In genomic region chr2:111944536-111945210, GRCh38 we compare ENCODE assay signal across 1 cellular context.
TF ChIP-seq lines count a peak whose summit lies in the region.

No MANE protein-coding gene starts in this region.

TF ChIP-seq in HepG2, 621 proteins besides CTCF, POLR2A, EP300 and RAD21 (continued from another document):
- TF ChIP-seq HOMEZ (CRISPR knock-in tag; IDR thresholded peaks at IDR 0.05; ENCODE audit: low read depth) (peak; percentile 75; the same call in 1 of the 2 replicates), GTF3A (CRISPR knock-in tag; conservative IDR thresholded peaks at IDR 0.05) (no peak), SALL1 (CRISPR knock-in tag; IDR thresholded peaks at IDR 0.05) (peak; percentile 63; the same call in 1 of the 2 replicates), DPF2 (CRISPR knock-in tag; IDR thresholded peaks at IDR 0.05; ENCODE audit: borderline replicate concordance, low read depth) (peak; percentile 22; the same call in 1 of the 2 replicates), NBN (conservative IDR thresholded peaks at IDR 0.05) (no peak), ZBTB14 (CRISPR knock-in tag; IDR thresholded peaks at IDR 0.05) (no peak), FOXO4 (CRISPR knock-in tag; conservative IDR thresholded peaks at IDR 0.05) (no peak), ZSCAN5A (CRISPR knock-in tag; IDR thresholded peaks at IDR 0.05; ENCODE audit: borderline replicate concordance) (no peak), ZNF615 (CRISPR knock-in tag; IDR thresholded peaks at IDR 0.05; ENCODE audit: borderline replicate concordance) (no peak), FOXA1 (IDR thresholded peaks at IDR 0.05) (no peak), FOXA1 (CRISPR knock-in tag; IDR thresholded peaks at IDR 0.05) (peak; percentile 77), ZBTB7B (CRISPR knock-in tag; IDR thresholded peaks at IDR 0.05) (0 out of 2 replicates have a peak, but pooled peaks have one; percentile 51), TCF12 (IDR thresholded peaks at IDR 0.05) (no peak), TCF12 (CRISPR knock-in tag; IDR thresholded peaks at IDR 0.05) (no peak), ZNF512 (CRISPR knock-in tag; IDR thresholded peaks at IDR 0.05) (no peak), FOXP1 (IDR thresholded peaks at IDR 0.05) (no peak), FOXP1 (CRISPR knock-in tag; IDR thresholded peaks at IDR 0.05) (peak; percentile 78), GLI4 (CRISPR knock-in tag; IDR thresholded peaks at IDR 0.05; ENCODE audit: borderline replicate concordance) (no peak), ZNF232 (CRISPR knock-in tag; IDR thresholded peaks at IDR 0.05; ENCODE audit: borderline replicate concordance) (no peak), BRF2 (CRISPR knock-in tag; IDR thresholded peaks at IDR 0.05) (no peak), ZNF567 (CRISPR knock-in tag; IDR thresholded peaks at IDR 0.05; ENCODE audit: borderline replicate concordance) (no peak), KDM4B (CRISPR knock-in tag; IDR thresholded peaks at IDR 0.05) (no peak), RORA (CRISPR knock-in tag; IDR thresholded peaks at IDR 0.05) (no peak), ZNF709 (CRISPR knock-in tag; IDR thresholded peaks at IDR 0.05) (no peak), LRRFIP1 (CRISPR knock-in tag; conservative IDR thresholded peaks at IDR 0.05) (no peak), GATAD1 (CRISPR knock-in tag; IDR thresholded peaks at IDR 0.05) (no peak; the same call in 1 of the 2 replicates), HNRNPUL1 (IDR thresholded peaks at IDR 0.05; ENCODE audit: low read depth, low read length) (no peak), ZNF143 (CRISPR knock-in tag; IDR thresholded peaks at IDR 0.05) (no peak)
